In the genomic region with DNA sequence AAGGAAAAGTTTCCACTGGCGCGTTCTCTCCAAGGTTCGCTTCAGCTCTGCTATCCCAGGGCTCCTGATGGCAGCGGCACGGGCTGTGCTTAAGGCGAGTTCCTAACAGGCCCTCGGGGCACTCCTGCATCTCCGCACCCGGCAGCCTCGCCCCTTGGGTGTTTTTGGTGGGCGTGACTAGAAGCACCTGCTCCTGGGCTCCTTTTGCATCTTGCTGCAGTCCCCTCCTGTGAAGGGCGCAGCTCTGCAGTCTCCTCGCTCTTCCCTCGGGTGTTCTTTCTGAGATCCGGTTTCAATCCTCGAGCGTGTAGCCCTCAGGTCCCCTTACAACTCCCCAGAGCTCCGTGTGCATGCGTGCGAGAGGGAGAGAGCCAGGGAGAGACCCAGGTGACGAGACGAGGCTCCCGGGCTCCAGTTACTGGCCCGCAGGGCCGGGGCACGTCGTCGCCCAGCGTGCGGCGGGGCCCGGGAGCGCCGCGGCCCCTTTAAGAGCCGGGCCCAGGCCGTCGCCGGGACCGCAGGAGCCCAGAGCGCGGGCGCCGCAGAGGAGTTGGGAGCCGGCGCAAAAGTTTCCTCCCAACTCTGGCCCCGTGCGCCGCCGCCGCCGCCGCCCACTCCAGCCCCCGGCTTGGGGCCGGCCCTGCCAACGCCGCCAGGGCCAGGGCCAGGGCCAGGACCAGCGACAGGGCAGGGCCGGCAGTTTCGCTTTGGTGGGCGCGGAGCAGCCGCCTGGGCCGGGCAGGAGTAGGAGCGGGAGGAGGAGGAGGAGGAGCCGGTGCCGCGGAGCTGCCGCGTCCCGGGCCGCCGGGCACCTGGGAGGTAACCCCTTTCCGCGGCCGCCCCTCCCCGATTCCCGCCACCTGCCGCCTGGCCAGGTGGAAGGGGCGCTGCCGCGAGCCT, we compare ENCODE assay signal across 8 cellular contexts. TPM values are rescaled to one million over a fixed set of nuclear protein-coding genes. Genes with fewer than 3 reads are reported as not detected.
DNase-seq lines count a peak whose midpoint lies in the region; ATAC-seq and TF ChIP-seq lines count a peak whose summit lies in the region.

A gene with protein sequence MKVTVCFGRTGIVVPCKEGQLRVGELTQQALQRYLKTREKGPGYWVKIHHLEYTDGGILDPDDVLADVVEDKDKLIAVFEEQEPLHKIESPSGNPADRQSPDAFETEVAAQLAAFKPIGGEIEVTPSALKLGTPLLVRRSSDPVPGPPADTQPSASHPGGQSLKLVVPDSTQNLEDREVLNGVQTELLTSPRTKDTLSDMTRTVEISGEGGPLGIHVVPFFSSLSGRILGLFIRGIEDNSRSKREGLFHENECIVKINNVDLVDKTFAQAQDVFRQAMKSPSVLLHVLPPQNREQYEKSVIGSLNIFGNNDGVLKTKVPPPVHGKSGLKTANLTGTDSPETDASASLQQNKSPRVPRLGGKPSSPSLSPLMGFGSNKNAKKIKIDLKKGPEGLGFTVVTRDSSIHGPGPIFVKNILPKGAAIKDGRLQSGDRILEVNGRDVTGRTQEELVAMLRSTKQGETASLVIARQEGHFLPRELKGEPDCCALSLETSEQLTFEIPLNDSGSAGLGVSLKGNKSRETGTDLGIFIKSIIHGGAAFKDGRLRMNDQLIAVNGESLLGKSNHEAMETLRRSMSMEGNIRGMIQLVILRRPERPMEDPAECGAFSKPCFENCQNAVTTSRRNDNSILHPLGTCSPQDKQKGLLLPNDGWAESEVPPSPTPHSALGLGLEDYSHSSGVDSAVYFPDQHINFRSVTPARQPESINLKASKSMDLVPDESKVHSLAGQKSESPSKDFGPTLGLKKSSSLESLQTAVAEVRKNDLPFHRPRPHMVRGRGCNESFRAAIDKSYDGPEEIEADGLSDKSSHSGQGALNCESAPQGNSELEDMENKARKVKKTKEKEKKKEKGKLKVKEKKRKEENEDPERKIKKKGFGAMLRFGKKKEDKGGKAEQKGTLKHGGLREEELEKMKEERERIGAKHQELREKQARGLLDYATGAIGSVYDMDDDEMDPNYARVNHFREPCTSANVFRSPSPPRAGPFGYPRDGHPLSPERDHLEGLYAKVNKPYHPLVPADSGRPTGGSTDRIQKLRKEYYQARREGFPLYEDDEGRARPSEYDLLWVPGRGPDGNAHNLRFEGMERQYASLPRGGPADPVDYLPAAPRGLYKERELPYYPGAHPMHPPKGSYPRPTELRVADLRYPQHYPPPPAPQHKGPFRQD (N-terminal part only) (plus strand): TSS at position 515 of the 900 bp plus-strand sequence. CDS start 525 bp downstream, outside the sequence.

- H3K9ac ChIP-seq in neural progenitor cell: peak within 1 kb of the TSS; percentile 54

- H3K36me3 Mint-ChIP-seq in activated naive CD4-positive, alpha-beta T cell treated with anti-CD3 and anti-CD28 coated beads, Interleukin-2, amount 50 U/mL, for 72 hours: no peaks in the 10 kb centered on the region
- H3K36me3 Mint-ChIP-seq in neural progenitor cell: no peaks in the 10 kb centered on the region

- H3K4me1 ChIP-seq in neural progenitor cell (peaks cover 6% of the 10 kb centered on the region), upper lobe of right lung (no peaks in the 10 kb centered on the region)

- peak within 1 kb of the TSS; percentile 79 for H3K4me3 ChIP-seq in neural progenitor cell
- H3K4me3 ChIP-seq in upper lobe of right lung: peak within 1 kb of the TSS; percentile 73

- no peaks in the 10 kb centered on the region for H3K9me3 ChIP-seq in neural progenitor cell (ENCODE audit: low read depth)
- H3K9me3 ChIP-seq in upper lobe of right lung: no peaks in the 10 kb centered on the region

- peak within 1 kb of the TSS; percentile 50 to 62 for H3K27ac Mint-ChIP-seq in activated naive CD4-positive, alpha-beta T cell treated with anti-CD3 and anti-CD28 coated beads, Interleukin-2, amount 50 U/mL, for 72 hours
- peak within 1 kb of the TSS; percentile 98 for H3K27ac Mint-ChIP-seq in neural progenitor cell

- peak; percentile 67 for DNase-seq in 8988T
- peak; percentile 71 for DNase-seq in NCI-H69 (lab: John Stamatoyannopoulos, UW)
- DNase-seq in activated naive CD4-positive, alpha-beta T cell treated with anti-CD3 and anti-CD28 coated beads, Interleukin-2, amount 50 U/mL, for 72 hours (ENCODE audit: low spot score in 2 of 2): peak in 1 of 2 donors; percentile 33
- DNase-seq in glomerular visceral epithelial cell (ENCODE audit: extremely low spot score): peak; percentile 74
- peak; percentile 84 for DNase-seq in neural progenitor cell (ENCODE audit: low spot score)
- DNase-seq in upper lobe of right lung: peak; percentile 88

- no peaks in the 10 kb centered on the region for H3F3A ChIP-seq in neural progenitor cell (ENCODE audit: low read depth)

- no peaks in the 10 kb centered on the region for H3K27me3 Mint-ChIP-seq in neural progenitor cell (ENCODE audit: insufficient read depth, low read depth)

- H3K36me3 ChIP-seq in neural progenitor cell (no peaks in the 10 kb centered on the region), upper lobe of right lung (no peaks in the 10 kb centered on the region)

- peak within 1 kb of the TSS; percentile 100 for H3K4me2 ChIP-seq in neural progenitor cell

- ATAC-seq in GM18520 (IDR thresholded peaks at IDR 0.05; ENCODE audit: unreplicated experiment) (peak; percentile 55), HG03066 (IDR thresholded peaks at IDR 0.05; ENCODE audit: low read depth, unreplicated experiment) (peak; percentile 55), upper lobe of right lung (peak; percentile 95)
- peak; percentile 81 to 92 for ATAC-seq in activated naive CD4-positive, alpha-beta T cell treated with anti-CD3 and anti-CD28 coated beads, Interleukin-2, amount 50 U/mL, for 72 hours

- peak within 1 kb of the TSS; percentile 100 for H2AFZ ChIP-seq in neural progenitor cell (replicated peaks)

- H3K27ac ChIP-seq in neural progenitor cell (no peak within 1 kb of the TSS), upper lobe of right lung (peak within 1 kb of the TSS; percentile 85)

- peaks cover 53% of the 10 kb centered on the region for H3K27me3 ChIP-seq in neural progenitor cell
- no peaks in the 10 kb centered on the region for H3K27me3 ChIP-seq in upper lobe of right lung

- peaks cover 34% of the 10 kb centered on the region for H3K4me1 Mint-ChIP-seq in neural progenitor cell

- no peak for TF ChIP-seq CTCF in neural progenitor cell (IDR thresholded peaks at IDR 0.05)
- no peak for TF ChIP-seq CTCF in upper lobe of right lung (IDR thresholded peaks at IDR 0.05)

- no peaks in the 10 kb centered on the region for H3K79me2 ChIP-seq in neural progenitor cell (ENCODE audit: low read depth)

- H3K9me3 Mint-ChIP-seq in activated naive CD4-positive, alpha-beta T cell treated with anti-CD3 and anti-CD28 coated beads, Interleukin-2, amount 50 U/mL, for 72 hours: no peaks in the 10 kb centered on the region
- no peaks in the 10 kb centered on the region for H3K9me3 Mint-ChIP-seq in neural progenitor cell

- intact Hi-C loops in upper lobe of right lung (cut with DNase I): no loop called here

- no peaks in the 10 kb centered on the region for H4K20me1 ChIP-seq in neural progenitor cell (ENCODE audit: low read depth)

- H3K4me3 Mint-ChIP-seq in neural progenitor cell: peak within 1 kb of the TSS; percentile 95

RNA-seq across cellular contexts. Expression of the gene that starts here (rescaled TPM):
- under 1 TPM; 0.09 to 0.35 TPM for total RNA-seq in activated naive CD4-positive, alpha-beta T cell treated with anti-CD3 and anti-CD28 coated beads, Interleukin-2, amount 50 U/mL, for 72 hours
- total RNA-seq in neural progenitor cell (ENCODE audit: low replicate concordance) (2.0 and 8.4 TPM in 2 replicates), upper lobe of right lung (32.5 TPM)

Comparison
In these comparisons a context has a peak if more than half of its experiments do, and no peak if none do; other contexts are left out.
1. Peak in ATAC-seq in activated naive CD4-positive, alpha-beta T cell treated with anti-CD3 and anti-CD28 coated beads, Interleukin-2, amount 50 U/mL, for 72 hours; RNA of the gene not detected or under 1 TPM.